ENCODE assay signal across 8 cellular contexts in the genomic region with DNA sequence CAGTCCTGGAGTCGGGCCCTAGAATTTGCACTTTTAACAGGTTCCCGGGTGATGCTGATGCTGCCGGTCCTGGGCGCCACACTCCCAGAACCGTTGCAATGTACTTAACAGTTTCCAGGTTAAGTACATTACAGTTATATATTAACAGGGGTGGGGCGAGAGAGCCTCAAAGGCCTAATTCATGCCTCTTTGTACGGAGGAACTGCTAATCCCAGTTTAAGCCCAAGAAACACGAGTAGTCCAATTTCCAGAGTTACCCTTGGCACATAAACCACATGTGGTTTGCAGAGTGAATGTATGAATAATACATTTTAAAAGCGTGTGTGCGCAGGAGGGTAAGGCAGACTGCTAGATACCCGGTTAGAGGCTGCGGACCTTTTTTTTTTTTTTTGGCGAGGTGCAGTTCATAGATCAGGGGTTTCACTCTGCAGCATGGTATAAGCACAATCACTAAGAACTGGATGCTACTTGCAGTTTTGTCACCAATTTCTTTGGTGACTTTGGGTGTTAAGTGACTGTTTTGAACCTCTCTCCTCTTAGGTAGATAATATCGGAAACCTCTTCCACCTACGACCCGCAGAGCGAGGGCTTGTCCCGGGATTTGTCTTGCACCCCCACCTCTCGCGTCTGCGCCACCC. TPM values are rescaled to one million over a fixed set of nuclear protein-coding genes. Genes with fewer than 3 reads are reported as not detected.
DNase-seq lines count a peak whose midpoint lies in the region; ATAC-seq lines count a peak whose summit lies in the region.

No MANE protein-coding gene starts in this region.

- H4K12ac ChIP-seq in trophoblast cell (ENCODE audit: low read depth, low read length): no peak overlapping the region

- peaks cover 8% of the 10 kb centered on the region for H3K79me2 ChIP-seq in trophoblast cell (ENCODE audit: control insufficient read depth, insufficient read depth, low read length, poor library complexity)

- H3K4me1 Mint-ChIP-seq in T-helper 2 cell treated with Interferon-gamma antibody and Interleukin-4, amounts not matched to agents 5 μg/mL and 100 μg/mL, for 36 hours (ENCODE audit: low read depth): peaks cover 19% of the 10 kb centered on the region

- no peak overlapping the region for H3K23ac ChIP-seq in trophoblast cell (ENCODE audit: low read length)

- H3K27me3 Mint-ChIP-seq in T-helper 2 cell treated with Interferon-gamma antibody and Interleukin-4, amounts not matched to agents 5 μg/mL and 100 μg/mL, for 36 hours (ENCODE audit: low read depth): no peaks in the 10 kb centered on the region

- ATAC-seq in GM21390 (IDR thresholded peaks at IDR 0.05; ENCODE audit: unreplicated experiment) (peak; percentile 19), HG03571 (IDR thresholded peaks at IDR 0.05; ENCODE audit: unreplicated experiment) (peak; percentile 22)

- H4K91ac ChIP-seq in trophoblast cell (ENCODE audit: low read depth, low read length): no peak overlapping the region

- no peak overlapping the region for H3K27ac ChIP-seq in trophoblast cell (ENCODE audit: low read depth, low read length)

- peaks cover 8% of the 10 kb centered on the region for H3K79me1 ChIP-seq in trophoblast cell (ENCODE audit: low read length)

- H2BK5ac ChIP-seq in trophoblast cell (ENCODE audit: low read depth, low read length, poor library complexity): no peak overlapping the region

- peaks cover 0 to 4% of the 10 kb centered on the region in 2 experiments for H3K4me1 ChIP-seq in trophoblast cell (ENCODE audit: control insufficient read depth in 1 of 2, insufficient read depth in 2 of 2, low read length in 2 of 2)

- H2AK5ac ChIP-seq in trophoblast cell (ENCODE audit: low read length): no peak overlapping the region

- no peak overlapping the region for H3K27ac Mint-ChIP-seq in T-helper 2 cell treated with Interferon-gamma antibody and Interleukin-4, amounts not matched to agents 5 μg/mL and 100 μg/mL, for 36 hours

- WGBS in trophoblast cell (ENCODE audit: extremely low coverage, insufficient coverage, insufficient read length): no CpG with 5 or more reads among the region's 21 CpGs

- peak overlapping the region; percentile 93 for H3K4me3 ChIP-seq in trophoblast cell (ENCODE audit: low read depth, low read length)

- peaks cover 0 to 4% of the 10 kb centered on the region in 2 experiments for H3K36me3 ChIP-seq in trophoblast cell (ENCODE audit: control insufficient read depth in 1 of 2, insufficient read depth in 2 of 2, low read length in 2 of 2)

- peak overlapping the region; percentile 91 for H4K8ac ChIP-seq in trophoblast cell (ENCODE audit: low read depth, low read length)

- H3K9me3 Mint-ChIP-seq in T-helper 2 cell treated with Interferon-gamma antibody and Interleukin-4, amounts not matched to agents 5 μg/mL and 100 μg/mL, for 36 hours: no peaks in the 10 kb centered on the region

- H3K4ac ChIP-seq in trophoblast cell (ENCODE audit: low read depth, low read length): peak overlapping the region; percentile 95

- H3K9ac ChIP-seq in trophoblast cell (ENCODE audit: low read length): peak overlapping the region; percentile 98

- no peak overlapping the region for H2BK12ac ChIP-seq in trophoblast cell (ENCODE audit: low read length)

- peak overlapping the region; percentile 90 for H2AFZ ChIP-seq in trophoblast cell (ENCODE audit: insufficient read depth, low read length, poor library complexity)

- H3K9me3 ChIP-seq in trophoblast cell (ENCODE audit: insufficient read depth, low read depth, low read length): no peaks in the 10 kb centered on the region

- no peaks in the 10 kb centered on the region for H3K27me3 ChIP-seq in trophoblast cell (ENCODE audit: insufficient read depth, low read length)

- H3K4me3 Mint-ChIP-seq in T-helper 2 cell treated with Interferon-gamma antibody and Interleukin-4, amounts not matched to agents 5 μg/mL and 100 μg/mL, for 36 hours: no peak overlapping the region

- peak overlapping the region; percentile 94 for H3K18ac ChIP-seq in trophoblast cell (ENCODE audit: low read length)

- DNase-seq in NCI-H1105 treated with DMSO at 0.1 percent for 48 hours (lab: John Stamatoyannopoulos, UW) (peak; percentile 33), NCI-H1105 (lab: John Stamatoyannopoulos, UW) (no peak), fibroblast of the conjunctiva (ENCODE audit: low read depth) (peak; percentile 34), trophoblast cell (peak; percentile 4 to 28), NCI-H2227 (lab: John Stamatoyannopoulos, UW; ENCODE audit: unreplicated experiment) (no peak)
- DNase-seq in T-helper 2 cell treated with Interferon-gamma antibody and Interleukin-4, amounts not matched to agents 5 μg/mL and 100 μg/mL, for 36 hours (ENCODE audit: low spot score): peak; percentile 10

- peaks cover 7% of the 10 kb centered on the region for H3K36me3 Mint-ChIP-seq in T-helper 2 cell treated with Interferon-gamma antibody and Interleukin-4, amounts not matched to agents 5 μg/mL and 100 μg/mL, for 36 hours (ENCODE audit: low read depth)

- peak overlapping the region; percentile 3 for H2BK120ac ChIP-seq in trophoblast cell (ENCODE audit: insufficient read depth, low read length, poor library complexity)

- H3K4me2 ChIP-seq in trophoblast cell (ENCODE audit: low read length): peak overlapping the region; percentile 67

- no peak overlapping the region for H3K14ac ChIP-seq in trophoblast cell (ENCODE audit: low read length)

RNA-seq across cellular contexts. Expression of a gene that starts 0.7 kb away (rescaled TPM):
- 29.7 and 35.4 TPM in 2 replicates for polyA plus RNA-seq in trophoblast cell (2013)

RNA-seq across cellular contexts. Expression of a gene that starts 0.8 kb away (rescaled TPM):
- polyA plus RNA-seq in trophoblast cell (2013): 4.8 and 5.7 TPM in 2 replicates

Comparison
In these comparisons a context has a peak if more than half of its experiments do, and no peak if none do; other contexts are left out.
1. DNase-seq: peak in NCI-H1105 treated with DMSO at 0.1 percent for 48 hours (single experiment), T-helper 2 cell treated with Interferon-gamma antibody and Interleukin-4, amounts not matched to agents 5 μg/mL and 100 μg/mL, for 36 hours (single experiment), fibroblast of the conjunctiva (single experiment) and trophoblast cell (2 of 2); none in NCI-H1105 (single experiment) and NCI-H2227 (single experiment).